9 cellular contexts compared by ENCODE assay signal in genomic region chr4:79308087-79308486, GRCh38. TPM values are rescaled to one million over a fixed set of nuclear protein-coding genes. Genes with fewer than 3 reads are reported as not detected.
"Had no signal": no experiment of that assay in that cellular context is flagged by ENCODE, and none has a peak within 500 bp of the region (broad histone marks: within the 10 kb centered on the region; RNA-seq: fewer than 3 reads in every experiment).

No MANE protein-coding gene starts in this region.

- H3K36me3 ChIP-seq: HAP-1 had no signal

- H3K4me3 Mint-ChIP-seq: HFFc6 had no signal

- H3K27ac Mint-ChIP-seq: HFFc6 had no signal

- DNase-seq: GM23248, GOT3, H7, HFFc6, IMR-90, KBM-7 had no signal

- H3K9me3 Mint-ChIP-seq: HFFc6 had no signal

- ATAC-seq: HCT116 had no signal

- H3K27ac ChIP-seq: GM23248 had no signal

- H3K4me3 ChIP-seq: GM23248, HAP-1 had no signal

- H3K9me3 ChIP-seq: HAP-1 had no signal

RNA-seq across cellular contexts. Expression of gene NAA11, which starts 17.8 kb away (rescaled TPM):
- total RNA-seq: GM23248, H7, HFFc6, HT-29, IMR-90 had no signal
- polyA plus RNA-seq: GM23248, IMR-90 had no signal
